Comparison of ENCODE assay signal across 27 cellular contexts in genomic region chr15:29226431-29227216, GRCh38. TPM values are rescaled to one million over a fixed set of nuclear protein-coding genes. Genes with fewer than 3 reads are reported as not detected.
DNase-seq lines count a peak whose midpoint lies in the region; ATAC-seq, FAIRE-seq and TF ChIP-seq lines count a peak whose summit lies in the region.
"Had no signal": no experiment of that assay in that cellular context is flagged by ENCODE, and none has a peak within 500 bp of the region (broad histone marks: within the 10 kb centered on the region; RNA-seq: fewer than 3 reads in every experiment).

No MANE protein-coding gene starts in this region.

- H3K36me3 Mint-ChIP-seq in progenitor cell of endocrine pancreas (ENCODE audit: insufficient read depth) (no peaks in the 10 kb centered on the region), T-cell (no peaks in the 10 kb centered on the region)
- H3K36me3 Mint-ChIP-seq: CD4-positive, alpha-beta memory T cell had no signal

- H3K4me3 Mint-ChIP-seq in progenitor cell of endocrine pancreas (ENCODE audit: low read depth), result no peak overlapping the region
- no peak overlapping the region for H3K4me3 Mint-ChIP-seq in T-cell
- H3K4me3 Mint-ChIP-seq: activated T-cell treated with anti-CD3 and anti-CD28 coated beads, Interleukin-2, amount 50 U/mL, for 4 hours; CD4-positive, alpha-beta memory T cell had no signal

- H3K27ac Mint-ChIP-seq in progenitor cell of endocrine pancreas (peak overlapping the region; percentile 41), T-cell (no peak overlapping the region)
- H3K27ac Mint-ChIP-seq: CD4-positive, alpha-beta memory T cell had no signal

- DNase-seq in NCI-H1105 treated with DMSO at 0.1 percent for 48 hours (lab: John Stamatoyannopoulos, UW) (peak; percentile 16), NCI-H1105 (lab: John Stamatoyannopoulos, UW) (no peak), NCI-H2227 treated with DMSO at 0.1 percent for 48 hours (lab: John Stamatoyannopoulos, UW) (peak; percentile 82), progenitor cell of endocrine pancreas (ENCODE audit: low spot score, unreplicated experiment) (no peak), T-cell (no peak), NCI-H146 (lab: John Stamatoyannopoulos, UW) (no peak)
- DNase-seq: activated CD4-positive, alpha-beta T cell treated with anti-CD3 and anti-CD28 coated beads for 48 hours; activated naive CD4-positive, alpha-beta T cell treated with Interleukin-2 at 50 U/mL for 16 hours; activated T-cell treated with anti-CD3 and anti-CD28 coated beads, Interleukin-2, amount 50 U/mL, for 4 hours; DMS153; effector memory CD4-positive, alpha-beta T cell; foreskin melanocyte; GF-D8; H7; MV-4-11; NCI-H2171; NCI-H526 treated with DMSO at 0.1 percent for 48 hours; RPMI8226; stimulated activated CD4-positive, alpha-beta T cell treated with anti-CD3 and anti-CD28 coated beads, Interleukin-1b, Interleukin-23, amount 100 ng/mL, for 48 hours; T-helper 2 cell; upper lobe of left lung had no signal

- H3K27me3 Mint-ChIP-seq in progenitor cell of endocrine pancreas (no peaks in the 10 kb centered on the region), T-cell (peaks cover 28 to 37% of the 10 kb centered on the region in 2 donors)

- FAIRE-seq in islet of Langerhans (lab: Jason Lieb, UNC), result peak; percentile 73
- FAIRE-seq: bronchial epithelial cell, colon, GM18507 had no signal

- no peak for TF ChIP-seq CTCF in progenitor cell of endocrine pancreas (IDR thresholded peaks at IDR 0.05; ENCODE audit: unreplicated experiment)

- H3K4me1 Mint-ChIP-seq in progenitor cell of endocrine pancreas (ENCODE audit: low read depth), result peaks cover 3% of the 10 kb centered on the region
- H3K4me1 Mint-ChIP-seq in T-cell, result no peaks in the 10 kb centered on the region
- H3K4me1 Mint-ChIP-seq: CD4-positive, alpha-beta memory T cell had no signal

- POLR2A ChIA-PET in T-cell (lab: Charles Lee), result no interaction called here

- CTCF ChIA-PET in T-cell (lab: Charles Lee), result no interaction called here

- ATAC-seq in T-cell (replicated peaks in 1 of 4), result no peak
- ATAC-seq in GM19395 (IDR thresholded peaks at IDR 0.05; ENCODE audit: unreplicated experiment), result no peak
- ATAC-seq: activated T-cell treated with anti-CD3 and anti-CD28 coated beads, Interleukin-2, amount 50 U/mL, for 4 hours had no signal

- no peaks in the 10 kb centered on the region for H3K9me3 Mint-ChIP-seq in progenitor cell of endocrine pancreas (ENCODE audit: low read depth)
- no peaks in the 10 kb centered on the region for H3K9me3 Mint-ChIP-seq in T-cell
- H3K9me3 Mint-ChIP-seq: activated T-cell treated with anti-CD3 and anti-CD28 coated beads, Interleukin-2, amount 50 U/mL, for 4 hours had no signal

RNA-seq across cellular contexts. Expression of gene NSMCE3, which starts 43.0 kb away (rescaled TPM):
- 7.9 and 8.4 TPM in 2 replicates for total RNA-seq in progenitor cell of endocrine pancreas
- total RNA-seq in T-cell, result 10 to 100 TPM; 14.2 to 38.7 (median 16.1) TPM

Comparison
In these comparisons a context has a peak if more than half of its experiments do, and no peak if none do; other contexts are left out.
1. DNase-seq: peak in NCI-H1105 treated with DMSO at 0.1 percent for 48 hours (single experiment) and NCI-H2227 treated with DMSO at 0.1 percent for 48 hours (single experiment); none in NCI-H1105 (single experiment), progenitor cell of endocrine pancreas (single experiment), T-cell (0 of 34) and NCI-H146 (single experiment).